7 cellular contexts compared by ENCODE assay signal in the genomic region with DNA sequence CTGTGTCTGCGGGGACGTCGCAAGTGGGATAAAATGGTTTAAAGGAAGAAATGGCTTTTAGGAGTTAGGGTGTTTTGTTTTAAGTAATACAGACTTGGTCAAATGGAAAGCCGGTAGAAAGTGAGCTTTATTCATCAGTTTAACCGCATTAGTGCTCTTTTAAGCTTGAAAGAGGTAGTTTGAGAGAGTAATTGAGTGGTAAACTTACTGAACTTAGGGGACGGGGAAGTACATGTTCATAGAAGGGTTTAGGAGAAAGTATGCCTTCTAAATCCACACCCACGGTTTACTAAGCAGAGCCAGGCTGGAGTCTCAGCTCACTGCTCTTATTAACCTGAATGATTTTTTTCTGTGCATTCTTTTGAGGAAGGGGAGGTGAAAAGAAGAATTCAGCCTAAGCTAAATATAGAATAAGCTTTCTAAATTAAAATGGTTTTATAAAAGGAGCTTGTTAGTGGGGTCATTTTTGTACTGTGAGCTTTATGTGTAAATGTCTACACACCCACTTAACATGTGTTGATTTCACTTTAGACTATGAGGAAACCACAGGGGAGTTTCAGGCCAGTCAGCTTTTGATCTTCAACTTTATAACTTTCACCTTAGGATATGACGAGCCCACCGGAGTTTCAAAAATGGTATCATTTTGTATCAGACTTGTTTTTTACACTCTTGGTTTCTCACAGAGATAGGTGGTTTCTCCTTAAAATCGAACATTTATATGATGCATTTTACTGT. TPM values are rescaled to one million over a fixed set of nuclear protein-coding genes. Genes with fewer than 3 reads are reported as not detected.
A peak's percentile ranks its signal among the peaks of the same experiment; 100 is the strongest.
DNase-seq lines count a peak whose midpoint lies in the region; ATAC-seq, FAIRE-seq and TF ChIP-seq lines count a peak whose summit lies in the region.
"Not testable (repeated sequence)": the region's sequence is repeated elsewhere in the genome, so short reads cannot be mapped to it uniquely, and the experiment has no call there.

No MANE protein-coding gene starts in this region.

- not testable (repeated sequence) for FAIRE-seq in endothelial cell of umbilical vein (lab: Jason Lieb, UNC)

- CTCF ChIA-PET in Calu3 (lab: Charles Lee); PC-3 (lab: Charles Lee); endothelial cell of umbilical vein (lab: Charles Lee): not testable (repeated sequence)

- not testable (repeated sequence) for H3K9ac ChIP-seq in PC-3 (ENCODE audit: low read length); endothelial cell of umbilical vein (replicated peaks; ENCODE audit: extremely low read depth, insufficient read depth, low read length)

- H3K27me3 Mint-ChIP-seq in Calu3 (ENCODE audit: unreplicated experiment), result not testable (repeated sequence)

- not testable (repeated sequence) for H3K9me2 ChIP-seq in PC-3 (replicated peaks; ENCODE audit: low read length)

- not testable (repeated sequence) for TF ChIP-seq CTCF in Calu3 (IDR thresholded peaks at IDR 0.05; ENCODE audit: unreplicated experiment); PC-3 (conservative IDR thresholded peaks at IDR 0.05; ENCODE audit: low read depth, low read length); endothelial cell of umbilical vein (IDR thresholded peaks at IDR 0.05; ENCODE audit: extremely low read depth in 1 of 2, insufficient read depth in 1 of 2, low read depth in 1 of 2, low read length in 2 of 2)

- not testable (repeated sequence) for H3K9me3 ChIP-seq in PC-3 (ENCODE audit: low read length); endothelial cell of umbilical vein (replicated peaks; ENCODE audit: control insufficient read depth, insufficient read depth, low read length)

- intact Hi-C loops in Calu3 (cut with micrococcal nuclease; ENCODE audit: unreplicated experiment); PC-3 (cut with micrococcal nuclease); endothelial cell of umbilical vein (cut with micrococcal nuclease): not testable (repeated sequence)

- H3K4me1 ChIP-seq in PC-3 (ENCODE audit: insufficient read depth, low read length); endothelial cell of umbilical vein (ENCODE audit: control insufficient read depth, extremely low read depth, insufficient read depth, low read length): not testable (repeated sequence)

- not testable (repeated sequence) for H3K4me1 Mint-ChIP-seq in Calu3 (ENCODE audit: low read depth, unreplicated experiment)

- H3K27ac Mint-ChIP-seq in Calu3 (ENCODE audit: unreplicated experiment); activated naive CD4-positive, alpha-beta T cell treated with anti-CD3 and anti-CD28 coated beads, Interleukin-2, amount 50 U/mL, for 72 hours: not testable (repeated sequence)

- not testable (repeated sequence) for H3K79me2 ChIP-seq in PC-3 (ENCODE audit: low read length); endothelial cell of umbilical vein (ENCODE audit: control insufficient read depth, insufficient read depth, low read length)

- POLR2A ChIA-PET in PC-3 (lab: Charles Lee; ENCODE audit: unreplicated experiment); endothelial cell of umbilical vein (lab: Charles Lee): not testable (repeated sequence)

- H3K4me3 ChIP-seq in PC-3 (ENCODE audit: low read length); endothelial cell of umbilical vein (replicated peaks in 1 of 3; ENCODE audit: insufficient read depth in 1 of 3, low read depth in 1 of 3, low read length in 3 of 3): not testable (repeated sequence)

- H3K36me3 ChIP-seq in PC-3 (ENCODE audit: low read depth, low read length); endothelial cell of umbilical vein (ENCODE audit: control insufficient read depth in 2 of 2, extremely low read depth in 1 of 2, insufficient read depth in 2 of 2, low read length in 2 of 2): not testable (repeated sequence)

- not testable (repeated sequence) for H3K9me1 ChIP-seq in endothelial cell of umbilical vein (replicated peaks; ENCODE audit: control insufficient read depth, extremely low read depth, insufficient read depth, low read length)

- not testable (repeated sequence) for H3F3A ChIP-seq in PC-3 (ENCODE audit: low read length, unreplicated experiment)

- H3K4me3 Mint-ChIP-seq in Calu3 (ENCODE audit: low read depth, unreplicated experiment), result not testable (repeated sequence)

- not testable (repeated sequence) for H4K20me1 ChIP-seq in PC-3 (ENCODE audit: low read length); endothelial cell of umbilical vein (replicated peaks; ENCODE audit: control insufficient read depth, extremely low read depth, insufficient read depth, low read length)

- not testable (repeated sequence) for H3K9me3 Mint-ChIP-seq in Calu3 (ENCODE audit: low read depth, unreplicated experiment); activated naive CD4-positive, alpha-beta T cell treated with anti-CD3 and anti-CD28 coated beads, Interleukin-2, amount 50 U/mL, for 72 hours

- H2AFZ ChIP-seq in PC-3 (ENCODE audit: low read length); endothelial cell of umbilical vein (ENCODE audit: low read depth, low read length): not testable (repeated sequence)

- not testable (repeated sequence) for TF ChIP-seq POLR2A in endothelial cell of umbilical vein (IDR thresholded peaks at IDR 0.05; ENCODE audit: low read depth, low read length)

- dilution Hi-C loops in endothelial cell of umbilical vein (cut with MboI; ENCODE audit: extremely low pct_ligation_motif_present, low sequenced_read_pairs), result not testable (repeated sequence)

- H3K27me3 ChIP-seq in PC-3 (ENCODE audit: low read length); endothelial cell of umbilical vein (ENCODE audit: control insufficient read depth in 2 of 2, insufficient read depth in 2 of 2, low read length in 2 of 2): not testable (repeated sequence)

- BruUV-seq in Calu3 (replicated peaks; lab: Mats Ljungman, UMichigan) (TSS peak; percentile 95), PC-3 (replicated peaks; lab: Mats Ljungman, UMichigan) (TSS peak; percentile 94), endothelial cell of umbilical vein (replicated peaks; lab: Mats Ljungman, UMichigan) (TSS peak; percentile 77)

- H3K27ac ChIP-seq in PC-3 (ENCODE audit: low read length); endothelial cell of umbilical vein (ENCODE audit: insufficient read depth, low read depth, low read length): not testable (repeated sequence)

- H3K4me2 ChIP-seq in PC-3 (ENCODE audit: low read length); endothelial cell of umbilical vein (ENCODE audit: insufficient read depth, low read length): not testable (repeated sequence)

- not testable (repeated sequence) for H3K36me3 Mint-ChIP-seq in Calu3 (ENCODE audit: insufficient read depth, unreplicated experiment); activated naive CD4-positive, alpha-beta T cell treated with anti-CD3 and anti-CD28 coated beads, Interleukin-2, amount 50 U/mL, for 72 hours

- peak; percentile 20 for ATAC-seq in GM19397 (IDR thresholded peaks at IDR 0.05; ENCODE audit: unreplicated experiment)
- peak; percentile 36 for ATAC-seq in HG02678 (IDR thresholded peaks at IDR 0.05; ENCODE audit: unreplicated experiment)
- ATAC-seq in HG03159 (IDR thresholded peaks at IDR 0.05; ENCODE audit: unreplicated experiment), result peak; percentile 37
- not testable (repeated sequence) for ATAC-seq in PC-3
- peak; percentile 56 to 77 for ATAC-seq in activated naive CD4-positive, alpha-beta T cell treated with anti-CD3 and anti-CD28 coated beads, Interleukin-2, amount 50 U/mL, for 72 hours

- not testable (repeated sequence) for DNase-seq in Calu3; PC-3; activated naive CD4-positive, alpha-beta T cell treated with anti-CD3 and anti-CD28 coated beads, Interleukin-2, amount 50 U/mL, for 72 hours (ENCODE audit: low spot score in 2 of 2); endothelial cell of umbilical vein (ENCODE audit: low read depth, low spot score)

RNA-seq across cellular contexts. Expression of a gene that starts 57.9 kb away (rescaled TPM):
- 0.24 and 0.50 TPM in 2 replicates for total RNA-seq in Calu3 (2022)
- total RNA-seq in PC-3 (2014; rRNA removed), result 0.07 and 0.69 TPM in 2 replicates
- total RNA-seq in activated naive CD4-positive, alpha-beta T cell treated with anti-CD3 and anti-CD28 coated beads, Interleukin-2, amount 50 U/mL, for 72 hours, result 1 to 10 TPM; 4.2 to 5.0 TPM
- 2.0 and 2.2 TPM in 2 replicates for total RNA-seq in endothelial cell of umbilical vein
- polyA plus RNA-seq in endothelial cell of umbilical vein, result 0.14 and 0.35 TPM in 2 replicates
- polyA plus RNA-seq in endothelial cell of umbilical vein (2011; cell fraction: cytosol; rRNA removed), result 0.14 and 0.30 TPM in 2 replicates
- polyA plus RNA-seq in endothelial cell of umbilical vein (2011; cell fraction: nucleus; rRNA removed), result 6.0 and 6.3 TPM in 2 replicates
- polyA plus RNA-seq in endothelial cell of umbilical vein (2012), result 0.94 and 1.4 TPM in 2 replicates
- polyA minus RNA-seq in endothelial cell of umbilical vein, result 0.85 and 2.8 TPM in 2 replicates
- polyA minus RNA-seq in endothelial cell of umbilical vein (2011; cell fraction: cytosol; rRNA and poly(A)+ RNA removed), result 0.51 TPM
- 1.1 and 1.9 TPM in 2 replicates for polyA minus RNA-seq in endothelial cell of umbilical vein (2011; cell fraction: nucleus; rRNA and poly(A)+ RNA removed)
